ENCODE assay signal across 19 cellular contexts in genomic region chr16:88377961-88378360, GRCh38. TPM values are rescaled to one million over a fixed set of nuclear protein-coding genes. Genes with fewer than 3 reads are reported as not detected.
A peak's percentile ranks its signal among the peaks of the same experiment; 100 is the strongest.
DNase-seq lines count a peak whose midpoint lies in the region; ATAC-seq and TF ChIP-seq lines count a peak whose summit lies in the region.
"Had no signal": no experiment of that assay in that cellular context is flagged by ENCODE, and none has a peak within 500 bp of the region (broad histone marks: within the 10 kb centered on the region; RNA-seq: fewer than 3 reads in every experiment).

No MANE protein-coding gene starts in this region.

- no peak overlapping the region for H3K4me3 Mint-ChIP-seq in mesothelial cell of epicardium
- H3K4me3 Mint-ChIP-seq: B cell; CD8-positive, alpha-beta T cell had no signal

- no peak overlapping the region for H3K27ac Mint-ChIP-seq in mesothelial cell of epicardium
- H3K27ac Mint-ChIP-seq: B cell; CD8-positive, alpha-beta T cell had no signal

- H3K4me3 ChIP-seq in heart right ventricle (no peak overlapping the region), left lung (no peak overlapping the region), spleen (no peak overlapping the region)
- H3K4me3 ChIP-seq: HAP-1 had no signal

- no peaks in the 10 kb centered on the region for H3K36me3 Mint-ChIP-seq in mesothelial cell of epicardium
- H3K36me3 Mint-ChIP-seq: CD8-positive, alpha-beta T cell had no signal

- TF ChIP-seq POLR2A in spleen (IDR thresholded peaks at IDR 0.05): no peak

- H3K4me1 ChIP-seq in heart right ventricle: peaks cover 0 to 5% (median 0%) of the 10 kb centered on the region in 9 donors
- no peaks in the 10 kb centered on the region for H3K4me1 ChIP-seq in left lung
- H3K4me1 ChIP-seq in spleen: peaks cover 0 to 5% (median 1%) of the 10 kb centered on the region in 6 donors

- no peaks in the 10 kb centered on the region for H3K9me3 Mint-ChIP-seq in mesothelial cell of epicardium
- H3K9me3 Mint-ChIP-seq: CD8-positive, alpha-beta T cell had no signal

- H3K27me3 ChIP-seq in heart right ventricle: peaks cover 0 to 17% (median 10%) of the 10 kb centered on the region in 7 donors
- H3K27me3 ChIP-seq in left lung: peaks cover 0 to 55% of the 10 kb centered on the region in 2 donors
- peaks cover 0 to 53% (median 10%) of the 10 kb centered on the region in 7 donors for H3K27me3 ChIP-seq in spleen (replicated peaks in 1 of 7)

- H3K9me3 ChIP-seq in heart right ventricle: no peaks in the 10 kb centered on the region
- no peaks in the 10 kb centered on the region for H3K9me3 ChIP-seq in left lung
- H3K9me3 ChIP-seq in spleen: no peaks in the 10 kb centered on the region
- H3K9me3 ChIP-seq: HAP-1 had no signal

- DNase-seq in Right ventricle myocardium inferior (ENCODE audit: missing footprints) (peak; percentile 60), heart right ventricle (no peak), caudate nucleus (lab: John Stamatoyannopoulos, UW) (no peak), left lung (peak; percentile 24 to 35), spleen (peak; percentile 47), mucosa of gallbladder (ENCODE audit: low spot score) (no peak), HK-2 (ENCODE audit: unreplicated experiment) (no peak), mesothelial cell of epicardium (ENCODE audit: low spot score in 2 of 2, unreplicated experiment in 2 of 2) (no peak)
- DNase-seq: CD8-positive, alpha-beta T cell; NCI-H1436 treated with DMSO at 0.1 percent for 48 hours; NCI-H2029 treated with DMSO at 0.1 percent for 48 hours; NCI-H2171 treated with DMSO at 0.1 percent for 48 hours; NCI-H510A; NCI-H774 had no signal

- no peak overlapping the region for H3K27ac ChIP-seq in heart right ventricle
- peak overlapping the region; percentile 38 for H3K27ac ChIP-seq in caudate nucleus (ENCODE audit: low read depth, low read length)
- H3K27ac ChIP-seq in left lung: no peak overlapping the region
- no peak overlapping the region for H3K27ac ChIP-seq in spleen
- H3K27ac ChIP-seq: 22Rv1, HL-60, RWPE1 had no signal

- peaks cover 6% of the 10 kb centered on the region for H3K4me1 Mint-ChIP-seq in mesothelial cell of epicardium

- TF ChIP-seq CTCF in heart right ventricle (IDR thresholded peaks at IDR 0.05): no peak
- no peak for TF ChIP-seq CTCF in left lung (IDR thresholded peaks at IDR 0.05)
- no peak for TF ChIP-seq CTCF in spleen (IDR thresholded peaks at IDR 0.05 in 8 of 11, conservative IDR thresholded peaks at IDR 0.05 in 3 of 11)
- TF ChIP-seq CTCF in mesothelial cell of epicardium (IDR thresholded peaks at IDR 0.05; ENCODE audit: unreplicated experiment): no peak

- ATAC-seq in Right ventricle myocardium inferior (no peak), heart right ventricle (no peak), left lung (no peak)
- ATAC-seq: CD8-positive, alpha-beta T cell had no signal

- WGBS in heart right ventricle, 2 donors: 91 to 92% methylated on average over 12 of the region's 12 CpGs
- WGBS in spleen, 5 donors: 87 to 91% (median 90%) methylated on average over 6 to 12 of the region's 12 CpGs

- intact Hi-C loops in Right ventricle myocardium inferior (cut with DNase I) (no loop called here), heart right ventricle (cut with DNase I) (no loop called here), left lung (cut with DNase I) (no loop called here), spleen (cut with DNase I; ENCODE audit: low total_unique reads) (no loop called here)

- no peaks in the 10 kb centered on the region for H3K36me3 ChIP-seq in heart right ventricle
- no peaks in the 10 kb centered on the region for H3K36me3 ChIP-seq in left lung
- no peaks in the 10 kb centered on the region for H3K36me3 ChIP-seq in spleen
- H3K36me3 ChIP-seq: HAP-1 had no signal

- no peaks in the 10 kb centered on the region for H3K27me3 Mint-ChIP-seq in mesothelial cell of epicardium (ENCODE audit: low read depth)

RNA-seq across cellular contexts. Expression of gene ZNF469, which starts 4.8 kb away (rescaled TPM):
- total RNA-seq in Right ventricle myocardium inferior (0.92 TPM), heart right ventricle (1 to 10 TPM in 6 of 10 donors, under 1 TPM in 4; 0.59 to 1.7 (median 1.0) TPM), left lung (1 to 10 TPM; 2.1 to 5.5 TPM), spleen (1 to 10 TPM; 2.4 to 8.0 (median 4.0) TPM), mucosa of gallbladder (3.7 TPM), mesothelial cell of epicardium (26.8 to 28.7 TPM (median 27.9 TPM) in 3 replicates)
- polyA plus RNA-seq in heart right ventricle (under 1 TPM; 0.23 to 0.73 TPM), spleen (under 1 TPM; 0.27 to 0.96 (median 0.35) TPM)

Comparison
In these comparisons a context has a peak if more than half of its experiments do, and no peak if none do; other contexts are left out.
1. DNase-seq: peak in Right ventricle myocardium inferior (single experiment), left lung (2 of 2) and spleen (single experiment); none in heart right ventricle (0 of 2), caudate nucleus (0 of 61), mucosa of gallbladder (single experiment), HK-2 (single experiment) and mesothelial cell of epicardium (0 of 2).